ENCODE assay signal across 23 cellular contexts in the genomic region with DNA sequence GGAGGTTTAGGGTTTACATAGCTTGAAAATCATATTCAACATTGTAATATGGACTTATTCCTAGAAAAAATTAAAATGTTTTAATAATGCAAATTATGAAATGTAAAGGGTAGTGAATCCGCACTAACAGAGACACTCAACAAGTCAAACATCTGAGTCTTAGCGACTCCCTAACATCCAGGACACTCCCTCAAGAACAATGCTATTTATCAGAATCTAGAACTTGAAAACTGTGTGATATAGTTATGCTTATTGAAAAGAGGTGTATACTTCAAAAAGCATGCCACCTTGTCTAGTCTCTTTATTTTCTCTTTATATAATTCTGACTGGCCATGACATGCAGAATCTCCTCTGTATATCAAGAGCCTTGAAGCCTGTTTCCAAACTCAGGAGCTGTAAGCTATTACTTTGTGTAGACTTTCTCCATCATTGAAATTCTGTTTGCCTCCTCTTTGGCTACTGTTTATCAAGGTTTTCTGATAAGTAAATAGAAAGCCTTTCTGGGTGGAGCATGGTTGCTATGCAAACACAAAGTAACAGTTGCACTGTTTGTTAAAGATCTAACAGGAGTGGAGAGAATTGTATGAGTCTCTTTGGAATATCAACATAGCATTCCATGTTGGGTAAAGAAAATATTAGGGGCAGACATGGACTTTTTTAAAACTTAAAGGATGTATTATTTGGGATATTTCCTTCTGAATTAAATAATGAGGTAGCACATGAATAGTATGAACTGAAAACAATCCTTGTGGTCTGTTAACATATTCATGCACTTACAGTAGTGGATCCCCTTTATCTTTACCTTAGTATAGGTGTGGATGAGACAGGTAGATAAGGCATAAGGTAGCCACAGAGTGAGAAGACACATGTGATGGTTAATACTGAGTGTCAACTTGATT. TPM values are rescaled to one million over a fixed set of nuclear protein-coding genes. Genes with fewer than 3 reads are reported as not detected.
DNase-seq lines count a peak whose midpoint lies in the region; ATAC-seq, FAIRE-seq and TF ChIP-seq lines count a peak whose summit lies in the region.
"Had no signal": no experiment of that assay in that cellular context is flagged by ENCODE, and none has a peak within 500 bp of the region (broad histone marks: within the 10 kb centered on the region; RNA-seq: fewer than 3 reads in every experiment).

No MANE protein-coding gene starts in this region.

- no peaks in the 10 kb centered on the region for H3K27me3 ChIP-seq in small intestine (ENCODE audit: control insufficient read depth in 2 of 2, insufficient read depth in 2 of 2, low read length in 2 of 2)
- no peaks in the 10 kb centered on the region for H3K27me3 ChIP-seq in effector memory CD4-positive, alpha-beta T cell (replicated peaks; ENCODE audit: control insufficient read depth, insufficient read depth, low read length, poor library complexity, severe bottlenecking)
- H3K27me3 ChIP-seq: tibial nerve had no signal

- ATAC-seq in HG03196 (IDR thresholded peaks at IDR 0.05; ENCODE audit: unreplicated experiment), result no peak
- ATAC-seq: activated naive CD8-positive, alpha-beta T cell treated with anti-CD3 and anti-CD28 coated beads, Interleukin-2, amount 50 U/mL, for 24 hours; GM23338; WTC11 had no signal

- TF ChIP-seq CTCF in osteocyte (IDR thresholded peaks at IDR 0.05), result no peak

- H3K36me3 ChIP-seq in small intestine (ENCODE audit: control insufficient read depth in 2 of 2, insufficient read depth in 2 of 2, low read length in 2 of 2), result no peaks in the 10 kb centered on the region
- no peaks in the 10 kb centered on the region for H3K36me3 ChIP-seq in effector memory CD4-positive, alpha-beta T cell (ENCODE audit: control insufficient read depth, insufficient read depth, low read length)
- H3K36me3 ChIP-seq: tibial nerve had no signal

- no peaks in the 10 kb centered on the region for H3K4me1 ChIP-seq in small intestine (ENCODE audit: control insufficient read depth in 2 of 2, insufficient read depth in 1 of 2, low read depth in 1 of 2, low read length in 1 of 2)
- H3K4me1 ChIP-seq in effector memory CD4-positive, alpha-beta T cell (ENCODE audit: control insufficient read depth, insufficient read depth, low read length, poor library complexity, severe bottlenecking), result no peaks in the 10 kb centered on the region
- H3K4me1 ChIP-seq: tibial nerve had no signal

- H3K36me3 Mint-ChIP-seq in osteocyte (ENCODE audit: unreplicated experiment), result no peaks in the 10 kb centered on the region
- H3K36me3 Mint-ChIP-seq: CD4-positive, alpha-beta memory T cell; WTC11 had no signal

- WGBS in small intestine, 3 donors, result 81 to 89% (median 89%) methylated on average over 2 of the region's 2 CpGs

- no peaks in the 10 kb centered on the region for H3K4me1 Mint-ChIP-seq in osteocyte (ENCODE audit: unreplicated experiment)
- H3K4me1 Mint-ChIP-seq: activated naive CD8-positive, alpha-beta T cell treated with anti-CD3 and anti-CD28 coated beads, Interleukin-2, amount 50 U/mL, for 24 hours; GM23338; WTC11 had no signal

- H3K9me3 Mint-ChIP-seq in osteocyte (ENCODE audit: unreplicated experiment), result no peaks in the 10 kb centered on the region
- H3K9me3 Mint-ChIP-seq: activated T-helper 2 cell treated with anti-CD3 and anti-CD28 coated beads, Interferon-gamma antibody, Interleukin-2, Interleukin-4, amounts not matched to agents 10 μg/mL and 5 μg/mL and 100 μg/mL, durations not matched to agents 14 hours and 24 hours and 36 hours; CD4-positive, alpha-beta memory T cell; GM23338; WTC11 had no signal

- H3K4me3 Mint-ChIP-seq in osteocyte (ENCODE audit: unreplicated experiment), result no peak overlapping the region
- H3K4me3 Mint-ChIP-seq: activated naive CD8-positive, alpha-beta T cell treated with anti-CD3 and anti-CD28 coated beads, Interleukin-2, amount 50 U/mL, for 24 hours; CD4-positive, alpha-beta memory T cell; GM23338; WTC11 had no signal

- H3K4me3 ChIP-seq in small intestine (ENCODE audit: low read depth in 1 of 2, low read length in 2 of 2), result no peak overlapping the region
- H3K4me3 ChIP-seq in effector memory CD4-positive, alpha-beta T cell (ENCODE audit: insufficient read depth, low read depth, low read length, poor library complexity, severe bottlenecking), result no peak overlapping the region
- H3K4me3 ChIP-seq: GM23338, smooth muscle cell, tibial nerve had no signal

- no peak overlapping the region for H3K27ac Mint-ChIP-seq in osteocyte (ENCODE audit: unreplicated experiment)
- H3K27ac Mint-ChIP-seq: activated naive CD8-positive, alpha-beta T cell treated with anti-CD3 and anti-CD28 coated beads, Interleukin-2, amount 50 U/mL, for 24 hours; activated T-helper 2 cell treated with anti-CD3 and anti-CD28 coated beads, Interferon-gamma antibody, Interleukin-2, Interleukin-4, amounts not matched to agents 10 μg/mL and 5 μg/mL and 100 μg/mL, durations not matched to agents 14 hours and 24 hours and 36 hours; CD4-positive, alpha-beta memory T cell; GM23338; WTC11 had no signal

- H3K27me3 Mint-ChIP-seq in osteocyte (ENCODE audit: unreplicated experiment), result no peaks in the 10 kb centered on the region

- no peak overlapping the region for H3K27ac ChIP-seq in small intestine (ENCODE audit: low read depth in 1 of 2, low read length in 1 of 2)
- no peak overlapping the region for H3K27ac ChIP-seq in effector memory CD4-positive, alpha-beta T cell (ENCODE audit: insufficient read depth, low read length, poor library complexity, severe bottlenecking)
- H3K27ac ChIP-seq: tibial nerve had no signal

- FAIRE-seq in islet of Langerhans (lab: Jason Lieb, UNC) (peak; percentile 85), small intestine (lab: Jason Lieb, UNC) (no peak)

- DNase-seq in HT-29 (ENCODE audit: low spot score), result peak; percentile 94
- DNase-seq in NCI-H526 treated with DMSO at 0.1 percent for 48 hours (lab: John Stamatoyannopoulos, UW), result peak; percentile 32
- DNase-seq in small intestine, result peak; percentile 48
- no peak for DNase-seq in NAMALWA (ENCODE audit: low spot score)
- DNase-seq in effector memory CD4-positive, alpha-beta T cell, result no peak
- DNase-seq in osteocyte (ENCODE audit: extremely low spot score, unreplicated experiment), result no peak
- DNase-seq: activated CD8-positive, alpha-beta memory T cell treated with anti-CD3 and anti-CD28 coated beads, Interleukin-2, amount 50 U/mL, for 4 hours; activated naive CD8-positive, alpha-beta T cell treated with anti-CD3 and anti-CD28 coated beads, Interleukin-2, amount 50 U/mL, for 24 hours; CD4-positive, alpha-beta memory T cell; effector CD4-positive, alpha-beta T cell; foreskin melanocyte; hippocampal formation; NCI-H146; stimulated activated CD4-positive, alpha-beta T cell treated with anti-CD3 and anti-CD28 coated beads, Interleukin-2, amount 100 ng/mL, for 48 hours; stimulated activated naive CD4-positive, alpha-beta T cell treated with Interleukin-2 at 50 U/mL for 16 hours; T-helper 9 cell had no signal

- no peaks in the 10 kb centered on the region for H3K9me3 ChIP-seq in small intestine (ENCODE audit: control insufficient read depth, low read depth)
- H3K9me3 ChIP-seq in effector memory CD4-positive, alpha-beta T cell (ENCODE audit: control insufficient read depth, low read length), result no peaks in the 10 kb centered on the region
- H3K9me3 ChIP-seq: tibial nerve had no signal

RNA-seq across cellular contexts. Expression of a gene that starts 56.4 kb away (rescaled TPM):
- total RNA-seq in HT-29 (2014; rRNA removed; shearing (Covaris generic)), result 34.2 and 35.7 TPM in 2 replicates
- 10 to 100 TPM; 12.1 to 13.6 (median 12.7) TPM for polyA plus RNA-seq in small intestine
- 66.6 and 71.8 TPM in 2 replicates for total RNA-seq in osteocyte

Comparison
In these comparisons a context has a peak if more than half of its experiments do, and no peak if none do; other contexts are left out.
1. DNase-seq: peak in HT-29 (single experiment), NCI-H526 treated with DMSO at 0.1 percent for 48 hours (single experiment) and small intestine (single experiment); none in NAMALWA (single experiment), effector memory CD4-positive, alpha-beta T cell (0 of 3) and osteocyte (single experiment).